23 cellular contexts compared by ENCODE assay signal in genomic region chr2:159735648-159736047, GRCh38. TPM values are rescaled to one million over a fixed set of nuclear protein-coding genes. Genes with fewer than 3 reads are reported as not detected.
DNase-seq lines count a peak whose midpoint lies in the region; ATAC-seq, FAIRE-seq and TF ChIP-seq lines count a peak whose summit lies in the region.
"Had no signal": no experiment of that assay in that cellular context is flagged by ENCODE, and none has a peak within 500 bp of the region (broad histone marks: within the 10 kb centered on the region; RNA-seq: fewer than 3 reads in every experiment).

No MANE protein-coding gene starts in this region.

- no peak overlapping the region for H3K56ac ChIP-seq in H9 (ENCODE audit: insufficient read length, low read depth, low read length)

- no peaks in the 10 kb centered on the region for H3K4me1 ChIP-seq in H9 (ENCODE audit: insufficient read depth, low read length)
- peaks cover 0 to 9% of the 10 kb centered on the region in 2 experiments; a peak in 2 of 5 replicates for H3K4me1 ChIP-seq in K562 (replicated peaks in 1 of 2; ENCODE audit: control insufficient read depth in 2 of 2, insufficient read depth in 2 of 2, low read length in 2 of 2)
- H3K4me1 ChIP-seq in mesenchymal stem cell (ENCODE audit: control insufficient read depth, insufficient read depth, low read depth, low read length), result peaks cover 7% of the 10 kb centered on the region
- H3K4me1 ChIP-seq: body of pancreas, testis had no signal

- H3K4me1 Mint-ChIP-seq in activated naive CD4-positive, alpha-beta T cell treated with anti-CD3 and anti-CD28 coated beads for 36 hours (ENCODE audit: low read depth), result peaks cover 33% of the 10 kb centered on the region
- peaks cover 0 to 2% of the 10 kb centered on the region in 2 experiments; a peak in 1 of 4 replicates for H3K4me1 Mint-ChIP-seq in H9

- intact Hi-C loops in activated naive CD4-positive, alpha-beta T cell treated with anti-CD3 and anti-CD28 coated beads for 36 hours (cut with micrococcal nuclease), result no loop called here
- intact Hi-C loops in K562 (cut with micrococcal nuclease), result no loop called here

- no peak for TF ChIP-seq POLR2A in K562 (conservative IDR thresholded peaks at IDR 0.05)

- H3K9me1 ChIP-seq in K562 (ENCODE audit: control insufficient read depth, insufficient read depth, low read length), result no peaks in the 10 kb centered on the region

- no peak overlapping the region for H3K4me2 ChIP-seq in H9 (ENCODE audit: insufficient read depth, insufficient read length, low read length)
- no peak overlapping the region for H3K4me2 ChIP-seq in K562 (ENCODE audit: insufficient read depth, low read length)
- no peak overlapping the region for H3K4me2 ChIP-seq in mesenchymal stem cell (ENCODE audit: low read length, poor library complexity, severe bottlenecking)

- H3K4ac ChIP-seq in H9 (ENCODE audit: low read depth, low read length) (no peak overlapping the region), mesenchymal stem cell (ENCODE audit: low read depth in 1 of 2, low read length in 2 of 2) (no peak overlapping the region)

- no peak overlapping the region for H3K23ac ChIP-seq in H9 (ENCODE audit: insufficient read length, low read depth, low read length)
- no peak overlapping the region for H3K23ac ChIP-seq in mesenchymal stem cell (ENCODE audit: low read length in 2 of 2)

- H3K9me3 ChIP-seq in H9 (ENCODE audit: control insufficient read depth, low read depth, low read length) (no peaks in the 10 kb centered on the region), K562 (replicated peaks; ENCODE audit: control insufficient read depth, insufficient read depth, low read depth, low read length) (no peaks in the 10 kb centered on the region), mesenchymal stem cell (ENCODE audit: control insufficient read depth, low read length) (no peaks in the 10 kb centered on the region)
- H3K9me3 ChIP-seq: body of pancreas, testis had no signal

- H3K18ac ChIP-seq in H9 (ENCODE audit: insufficient read length, low read depth, low read length), result no peak overlapping the region
- H3K18ac ChIP-seq in mesenchymal stem cell (ENCODE audit: low read depth in 1 of 2, low read length in 2 of 2), result no peak overlapping the region

- H3K27me3 ChIP-seq in H9 (ENCODE audit: insufficient read depth, low read length) (no peaks in the 10 kb centered on the region), K562 (ENCODE audit: control insufficient read depth in 2 of 2, insufficient read depth in 2 of 2, low read length in 2 of 2) (no peaks in the 10 kb centered on the region), mesenchymal stem cell (ENCODE audit: control insufficient read depth in 1 of 2, insufficient read depth in 1 of 2, low read length in 2 of 2) (no peaks in the 10 kb centered on the region)
- H3K27me3 ChIP-seq: body of pancreas, testis had no signal

- BruUV-seq in K562 (replicated peaks; lab: Mats Ljungman, UMichigan), result no TSS peak

- H2BK15ac ChIP-seq in H9 (ENCODE audit: low read depth, low read length), result no peak overlapping the region
- no peak overlapping the region for H2BK15ac ChIP-seq in mesenchymal stem cell (ENCODE audit: low read depth, poor library complexity, severe bottlenecking)

- H3K4me3 Mint-ChIP-seq in activated naive CD4-positive, alpha-beta T cell treated with anti-CD3 and anti-CD28 coated beads for 36 hours, result no peak overlapping the region
- no peak overlapping the region for H3K4me3 Mint-ChIP-seq in H9
- H3K4me3 Mint-ChIP-seq: activated T-helper 1 cell treated with anti-CD3 and anti-CD28 coated beads, Interleukin-12 subunit alpha, Interleukin-12 subunit beta, Interleukin-2, Interleukin-4 antibody, amounts not matched to agents 30 ng/mL and 10 ng/mL and 1 ng/mL, durations not matched to agents 14 hours and 24 hours and 36 hours had no signal

- H4K20me1 ChIP-seq in H9 (ENCODE audit: control insufficient read depth, insufficient read depth, insufficient read length) (no peaks in the 10 kb centered on the region), K562 (replicated peaks; ENCODE audit: control insufficient read depth, insufficient read depth, low read length) (no peaks in the 10 kb centered on the region; the same call in 1 of the 2 replicates)

- H3T11ph ChIP-seq in H9 (ENCODE audit: low read length), result no peak overlapping the region

- CTCF ChIA-PET in activated naive CD4-positive, alpha-beta T cell treated with anti-CD3 and anti-CD28 coated beads for 36 hours (lab: Charles Lee), result interaction anchor here (1.5 kb wide), 1 partner anchor 20 kb away, joined by 3 read pairs; no protein-coding TSS in a partner anchor
- CTCF ChIA-PET in K562 (lab: Yijun Ruan, JAX; ENCODE audit: low intra/inter-chr PET ratio), result no interaction called here

- H3K79me1 ChIP-seq in H9 (ENCODE audit: insufficient read depth, low read depth, low read length, poor library complexity, severe bottlenecking) (peaks cover 7% of the 10 kb centered on the region), mesenchymal stem cell (replicated peaks; ENCODE audit: low read length, poor library complexity, severe bottlenecking) (peaks cover 6% of the 10 kb centered on the region)

- H3K79me2 ChIP-seq in H9 (ENCODE audit: insufficient read depth, low read length) (peaks cover 6% of the 10 kb centered on the region; the same call in 1 of the 2 replicates), K562 (ENCODE audit: control insufficient read depth, insufficient read depth, low read length) (peaks cover 97% of the 10 kb centered on the region)

- peaks cover 48% of the 10 kb centered on the region for H3K36me3 Mint-ChIP-seq in activated naive CD4-positive, alpha-beta T cell treated with anti-CD3 and anti-CD28 coated beads for 36 hours (ENCODE audit: low read depth)
- peaks cover 34 to 77% (median 71%) of the 10 kb centered on the region in 3 experiments for H3K36me3 Mint-ChIP-seq in H9 (ENCODE audit: insufficient read depth in 1 of 3, low read depth in 3 of 3)

- ATAC-seq in K562 (no peak), GM18873 (IDR thresholded peaks at IDR 0.05; ENCODE audit: low FRiP score, unreplicated experiment) (no peak)
- ATAC-seq: body of pancreas, Panc1 had no signal

- peak overlapping the region; percentile 28 for H3K27ac Mint-ChIP-seq in activated naive CD4-positive, alpha-beta T cell treated with anti-CD3 and anti-CD28 coated beads for 36 hours
- H3K27ac Mint-ChIP-seq in H9, result peak overlapping the region in 2 of 3 experiments; percentile 37 to 84; a peak in 3 of 7 replicates
- H3K27ac Mint-ChIP-seq: activated T-helper 1 cell treated with anti-CD3 and anti-CD28 coated beads, Interleukin-12 subunit alpha, Interleukin-12 subunit beta, Interleukin-2, Interleukin-4 antibody, amounts not matched to agents 30 ng/mL and 10 ng/mL and 1 ng/mL, durations not matched to agents 14 hours and 24 hours and 36 hours had no signal

- DNase-seq in activated naive CD4-positive, alpha-beta T cell treated with anti-CD3 and anti-CD28 coated beads for 36 hours, result no peak
- no peak for DNase-seq in activated naive CD4-positive, alpha-beta T cell treated with anti-CD3 and anti-CD28 coated beads, Interleukin-2, amount 50 U/mL, for 16 hours
- no peak for DNase-seq in H9
- no peak for DNase-seq in K562 (ENCODE audit: extremely low read depth in 1 of 4, low spot score in 3 of 4)
- DNase-seq in mesenchymal stem cell, result no peak
- DNase-seq in NCI-H2196 treated with DMSO at 0.1 percent for 48 hours (lab: John Stamatoyannopoulos, UW; ENCODE audit: unreplicated experiment), result no peak
- DNase-seq in glomerular visceral epithelial cell (ENCODE audit: extremely low spot score), result no peak
- DNase-seq: body of pancreas; COR-L47; effector CD8-positive, alpha-beta T cell; GDM1; Karpas-422; kidney glomerular epithelial cell; MV-4-11; NCI-H146; NCI-H524 treated with DMSO at 0.1 percent for 48 hours; NK-92 treated with Interleukin-12 subunit alpha and Interleukin-12 subunit beta, amount 100 ng/mL, for 24 hours; stimulated activated CD4-positive, alpha-beta T cell treated with anti-CD3 and anti-CD28 coated beads, Interleukin-1b, Interleukin-23, amount 100 ng/mL, for 48 hours; testis had no signal

- no peaks in the 10 kb centered on the region for H3K27me3 Mint-ChIP-seq in activated naive CD4-positive, alpha-beta T cell treated with anti-CD3 and anti-CD28 coated beads for 36 hours (ENCODE audit: low read depth)
- H3K27me3 Mint-ChIP-seq in H9 (ENCODE audit: low read depth), result no peaks in the 10 kb centered on the region

- H2BK20ac ChIP-seq in H9 (ENCODE audit: low read depth, low read length, poor library complexity, severe bottlenecking), result no peak overlapping the region

- no peak overlapping the region for H2BK120ac ChIP-seq in H9 (ENCODE audit: low read depth, low read length, poor library complexity, severe bottlenecking)
- H2BK120ac ChIP-seq in mesenchymal stem cell (ENCODE audit: low read depth, low read length), result no peak overlapping the region

- H2AFZ ChIP-seq in H9 (ENCODE audit: low read length), result no peak overlapping the region
- H2AFZ ChIP-seq in K562 (ENCODE audit: low read depth, low read length), result no peak overlapping the region
- H2AFZ ChIP-seq in mesenchymal stem cell (ENCODE audit: low read depth, low read length), result no peak overlapping the region

- H3K23me2 ChIP-seq in H9 (ENCODE audit: insufficient read length, low read depth, low read length, poor library complexity, severe bottlenecking), result no peaks in the 10 kb centered on the region

- TF ChIP-seq CTCF in H9 (conservative IDR thresholded peaks at IDR 0.05), result no peak
- TF ChIP-seq CTCF in K562 (IDR thresholded peaks at IDR 0.05 in 2 of 3, conservative IDR thresholded peaks at IDR 0.05 in 1 of 3; ENCODE audit: insufficient read depth in 2 of 3, low read depth in 1 of 3, low read length in 3 of 3), result no peak

- no peak overlapping the region for H4K5ac ChIP-seq in H9 (ENCODE audit: insufficient read length, low read depth, low read length)

- no peak for TF ChIP-seq RAD21 in K562 (CRISPR knock-in tag; conservative IDR thresholded peaks at IDR 0.05 in 1 of 2, IDR thresholded peaks at IDR 0.05 in 1 of 2)

- WGBS in H9 (ENCODE audit: extremely low coverage, insufficient read length, low lambda C conversion rate), result no CpG with 5 or more reads among the region's 1 CpG
- WGBS in K562 (ENCODE audit: insufficient coverage, low coverage, missing lambda C conversion rate), result 70% methylated on average over 1 of the region's 1 CpG
- no CpG with 5 or more reads among the region's 1 CpG for WGBS in mesenchymal stem cell

- H3K9ac ChIP-seq in H9 (ENCODE audit: extremely low read depth, insufficient read length, low read length), result no peak overlapping the region
- no peak overlapping the region for H3K9ac ChIP-seq in K562 (ENCODE audit: insufficient read depth in 1 of 2, low read depth in 2 of 2, low read length in 2 of 2)
- H3K9ac ChIP-seq in mesenchymal stem cell (ENCODE audit: low read length), result no peak overlapping the region

- H2BK5ac ChIP-seq in H9 (ENCODE audit: insufficient read length, low read length), result no peak overlapping the region
- H2BK5ac ChIP-seq in mesenchymal stem cell (ENCODE audit: low read depth, low read length, poor library complexity, severe bottlenecking), result no peak overlapping the region

- no peak overlapping the region for H4K91ac ChIP-seq in H9 (ENCODE audit: insufficient read length, low read depth, low read length)
- H4K91ac ChIP-seq in mesenchymal stem cell (ENCODE audit: low read length), result no peak overlapping the region

- H3K4me3 ChIP-seq in K562 (no peak overlapping the region), mesenchymal stem cell (ENCODE audit: insufficient read depth in 1 of 2, low read depth in 1 of 2, low read length in 2 of 2) (no peak overlapping the region)
- H3K4me3 ChIP-seq: body of pancreas, skin epidermis, testis had no signal

- H3K27ac ChIP-seq in H9 (ENCODE audit: insufficient read length, low read depth, low read length) (no peak overlapping the region), K562 (ENCODE audit: extremely low read depth, low read depth, low read length) (no peak overlapping the region), mesenchymal stem cell (ENCODE audit: low read length, poor library complexity, severe bottlenecking) (peak overlapping the region; percentile 20)
- H3K27ac ChIP-seq: body of pancreas, testis had no signal

- no peak overlapping the region for H4K8ac ChIP-seq in H9 (replicated peaks; ENCODE audit: insufficient read length, low read depth, low read length)
- H4K8ac ChIP-seq in mesenchymal stem cell (ENCODE audit: low read length), result no peak overlapping the region

- peak; percentile 6 for FAIRE-seq in K562 (lab: Jason Lieb, UNC)

- H2BK12ac ChIP-seq in H9 (ENCODE audit: insufficient read length, low read depth, low read length) (no peak overlapping the region), mesenchymal stem cell (ENCODE audit: low read length in 2 of 2) (no peak overlapping the region)

- H3K9me3 Mint-ChIP-seq in activated naive CD4-positive, alpha-beta T cell treated with anti-CD3 and anti-CD28 coated beads for 36 hours, result no peaks in the 10 kb centered on the region
- H3K9me3 Mint-ChIP-seq in H9, result no peaks in the 10 kb centered on the region
- H3K9me3 Mint-ChIP-seq: activated T-helper 1 cell treated with anti-CD3 and anti-CD28 coated beads, Interleukin-12 subunit alpha, Interleukin-12 subunit beta, Interleukin-2, Interleukin-4 antibody, amounts not matched to agents 30 ng/mL and 10 ng/mL and 1 ng/mL, durations not matched to agents 14 hours and 24 hours and 36 hours had no signal

- H3K14ac ChIP-seq in H9 (ENCODE audit: insufficient read depth, low read length) (no peak overlapping the region), mesenchymal stem cell (ENCODE audit: low read length in 2 of 2) (peak overlapping the region in 1 of 2 experiments; percentile 22)

- H2AK5ac ChIP-seq in H9 (ENCODE audit: insufficient read length, low read length), result no peak overlapping the region
- H2AK5ac ChIP-seq in mesenchymal stem cell (ENCODE audit: low read length, severe bottlenecking), result no peak overlapping the region

- H3K36me3 ChIP-seq in K562 (ENCODE audit: control insufficient read depth, insufficient read depth, low read length) (peaks cover 92% of the 10 kb centered on the region), mesenchymal stem cell (ENCODE audit: control insufficient read depth in 1 of 2, insufficient read depth in 2 of 2, low read depth in 1 of 2, low read length in 2 of 2) (peaks cover 43 to 95% of the 10 kb centered on the region in 2 experiments)

- POLR2A ChIA-PET in K562 (lab: Yijun Ruan, JAX), result interaction anchor here (1.7 kb wide), 1 partner anchor 21 kb away, joined by 5 read pairs; no protein-coding TSS in a partner anchor

- in situ Hi-C loops in K562 (cut with MboI), result no loop called here

- TF ChIP-seq EP300 in K562 (IDR thresholded peaks at IDR 0.05; ENCODE audit: low read length), result no peak

RNA-seq across cellular contexts. Expression of gene MARCHF7, which starts 23.3 kb away (rescaled TPM):
- 10 to 100 TPM; 81.5 to 82.4 TPM for total RNA-seq in activated naive CD4-positive, alpha-beta T cell treated with anti-CD3 and anti-CD28 coated beads for 36 hours
- total RNA-seq in H9 (2021) (103 and 111 TPM in 2 replicates), K562 (2014; rRNA removed) (53.3 and 58.8 TPM in 2 replicates), K562 (2014; rRNA removed; fragmentation: Illumina TruSeq; extraction: Trizol) (117 and 143 TPM in 2 replicates), K562 (2015; rRNA removed; fragmentation: Illumina TruSeq; extraction: Trizol) (118 and 130 TPM in 2 replicates), K562 (2021) (80.5 and 84.9 TPM in 2 replicates)
- total RNA-seq in K562 (2011; cell fraction: chromatin; rRNA removed; ENCODE audit: low replicate concordance), result 54.6 and 159 TPM in 2 replicates
- 18.2 and 23.3 TPM in 2 replicates for total RNA-seq in K562 (2011; cell fraction: nucleolus; rRNA removed)
- 32.9 and 50.8 TPM in 2 replicates for total RNA-seq in K562 (2011; cell fraction: nucleoplasm; rRNA removed)
- polyA plus RNA-seq in K562 (2011; rRNA removed) (59.4 and 65.1 TPM in 2 replicates), K562 (2014; fragmentation: Illumina TruSeq; extraction: Trizol) (103 and 137 TPM in 2 replicates), K562 (2014; fragmentation: Nextera tagmentation; extraction: Ambion mirVana) (100 to 1,000 TPM in 1 of 2 experiments, 10 to 100 TPM in 1; 86.7 to 106 TPM), K562 (2014; rRNA removed) (50.7 and 58.2 TPM in 2 replicates)
- polyA plus RNA-seq in K562 (2011; cell fraction: cytosol; rRNA removed), result 8.2 and 21.8 TPM in 2 replicates
- 40.9 and 56.7 TPM in 2 replicates for polyA plus RNA-seq in K562 (2011; cell fraction: nucleus; rRNA removed)
- polyA plus RNA-seq in K562 (2012), result 59.4 and 78.8 TPM in 2 replicates
- 67.6 and 108 TPM in 2 replicates for polyA minus RNA-seq in K562 (2011; rRNA and poly(A)+ RNA removed)
- polyA minus RNA-seq in K562 (2011; cell fraction: cytosol; rRNA and poly(A)+ RNA removed), result 46.2 and 52.4 TPM in 2 replicates
- 32.7 and 58.6 TPM in 2 replicates for polyA minus RNA-seq in K562 (2011; cell fraction: nucleus; rRNA and poly(A)+ RNA removed)
- 68.9 TPM for polyA plus RNA-seq in mesenchymal stem cell (2013, experiment 1 of 2)
- polyA plus RNA-seq in mesenchymal stem cell (2013, experiment 2 of 2), result 71.6 TPM
